ENCODE assay signal across 8 cellular contexts in genomic region chr14:51239813-51240803, GRCh38.
DNase-seq lines count a peak whose midpoint lies in the region; ATAC-seq and FAIRE-seq lines count a peak whose summit lies in the region.

Gene TMX1 (plus strand): TSS chr14:51240247. CDS start chr14:51240293, 46 bp downstream.

- DNase-seq in AML-193 (lab: John Stamatoyannopoulos, UW) (peak; percentile 97 to 98), NCI-H446 (lab: John Stamatoyannopoulos, UW) (peak; percentile 99 to 100), cerebellar nuclear complex (lab: John Stamatoyannopoulos, UW) (peak; percentile 87 to 95)
- peak; percentile 73 for DNase-seq in activated CD4-positive, CD25-positive, alpha-beta regulatory T cell treated with anti-CD3 and anti-CD28 coated beads, Interleukin-2, amount 50 U/mL, for 16 hours (ENCODE audit: low read depth, low spot score)
- peak; percentile 83 for DNase-seq in stimulated activated CD4-positive, alpha-beta T cell treated with anti-CD3 and anti-CD28 coated beads, Interleukin-12 subunit alpha, Interleukin-12 subunit beta, amount 100 ng/mL, for 4 hours

- peak; percentile 89 for ATAC-seq in GM19043 (IDR thresholded peaks at IDR 0.05; ENCODE audit: low read depth, unreplicated experiment)
- peak; percentile 90 for ATAC-seq in HG03354 (IDR thresholded peaks at IDR 0.05; ENCODE audit: poor library complexity, severe bottlenecking, unreplicated experiment)

- FAIRE-seq in islet of Langerhans (lab: Jason Lieb, UNC) = peak; percentile 71

Comparison
In these comparisons a context has a peak if more than half of its experiments do, and no peak if none do; other contexts are left out.
1. Peak in every context shown above with its lines: DNase-seq and ATAC-seq.